Comparison of ENCODE assay signal across 21 cellular contexts in the genomic region with DNA sequence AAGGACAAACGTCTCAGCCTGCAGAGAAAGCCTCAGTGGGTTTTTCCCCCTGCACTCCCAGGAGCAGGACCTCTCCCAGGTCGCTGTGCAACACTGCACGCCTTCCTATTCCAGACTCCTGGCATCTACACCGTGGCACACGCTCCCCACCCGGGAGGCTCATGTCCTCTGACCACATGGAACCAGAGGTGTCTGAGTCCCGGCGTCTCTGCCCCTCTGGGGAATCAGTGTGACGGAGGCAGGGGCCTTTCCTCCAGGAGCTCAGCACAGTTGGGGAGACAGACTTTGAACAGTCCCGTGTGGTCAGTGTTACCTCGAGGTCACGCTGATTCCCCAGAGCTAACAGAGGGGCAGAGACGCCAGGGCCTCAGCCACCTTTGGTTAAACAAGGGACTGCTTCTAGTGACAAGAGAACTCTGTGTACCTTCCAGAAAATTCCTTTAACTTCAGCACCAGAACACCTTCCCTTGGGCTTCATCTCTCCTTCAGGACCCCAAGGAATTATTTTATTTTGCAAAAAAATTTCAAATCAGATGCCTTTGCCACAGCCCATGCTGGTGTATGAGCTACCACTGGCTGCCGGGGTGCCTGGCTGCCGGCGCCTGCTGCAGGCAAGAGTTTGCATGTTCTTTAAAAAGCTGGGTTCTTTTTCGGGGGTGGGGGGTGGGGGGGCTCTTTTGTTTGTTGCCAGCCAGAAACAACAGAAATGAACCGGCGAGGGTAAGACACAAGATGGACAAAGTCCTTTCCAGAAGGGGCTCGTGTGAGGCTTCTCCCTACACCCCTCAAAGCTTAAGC. TPM values are rescaled to one million over a fixed set of nuclear protein-coding genes. Genes with fewer than 3 reads are reported as not detected.
DNase-seq lines count a peak whose midpoint lies in the region; ATAC-seq, FAIRE-seq and TF ChIP-seq lines count a peak whose summit lies in the region.
"Had no signal": no experiment of that assay in that cellular context is flagged by ENCODE, and none has a peak within 500 bp of the region (broad histone marks: within the 10 kb centered on the region; RNA-seq: fewer than 3 reads in every experiment).

No MANE protein-coding gene starts in this region.

- in situ Hi-C loops in GM13976 (cut with MboI; ENCODE audit: low sequenced_read_pairs, unreplicated experiment) = no loop called here

- CTCF ChIA-PET in RWPE1 (lab: Yijun Ruan, JAX) = interaction anchor here (0.6 to 0.9 kb wide), 2 partner anchors 10 to 739 kb away, joined by 4 read pairs; no protein-coding TSS in a partner anchor

- POLR2A ChIA-PET in RWPE1 (lab: Yijun Ruan, JAX; ENCODE audit: low non-redundant PET) = no interaction called here

- H3K27ac ChIP-seq in RWPE1 (peak overlapping the region; percentile 12; the same call in 1 of the 2 replicates), prostate gland (peak overlapping the region; percentile 45 to 66), vagina (no peak overlapping the region)
- H3K27ac ChIP-seq: epithelial cell of prostate, skin epidermis had no signal

- no peak for FAIRE-seq in urothelium cell line (lab: Jason Lieb, UNC)
- FAIRE-seq: colon had no signal

- no peaks in the 10 kb centered on the region for H3K36me3 ChIP-seq in prostate gland
- peaks cover 0 to 19% of the 10 kb centered on the region in 2 donors for H3K36me3 ChIP-seq in vagina

- ATAC-seq in left colon = no peak
- ATAC-seq in GM18909 (IDR thresholded peaks at IDR 0.05; ENCODE audit: poor library complexity, unreplicated experiment) = no peak

- 65% methylated on average over 20 of the region's 20 CpGs for WGBS in prostate gland

- no peak for TF ChIP-seq POLR2A in prostate gland (IDR thresholded peaks at IDR 0.05)
- TF ChIP-seq POLR2A in vagina (IDR thresholded peaks at IDR 0.05) = no peak

- H3K4me3 ChIP-seq in prostate gland (peak overlapping the region; percentile 15 to 18), vagina (no peak overlapping the region)
- H3K4me3 ChIP-seq: skin epidermis had no signal

- H3K9me3 ChIP-seq in prostate gland = no peaks in the 10 kb centered on the region
- no peaks in the 10 kb centered on the region for H3K9me3 ChIP-seq in vagina
- H3K9me3 ChIP-seq: SK-N-SH had no signal

- intact Hi-C loops in left colon (cut with DNase I, micrococcal nuclease) (no loop called here), prostate gland (cut with DNase I) (no loop called here), vagina (cut with DNase I) (no loop called here)

- TF ChIP-seq CTCF in GM13976 (IDR thresholded peaks at IDR 0.05; ENCODE audit: borderline replicate concordance, control extremely low read depth, extremely low read depth, insufficient read depth, missing control alignments) (no peak), RWPE1 (conservative IDR thresholded peaks at IDR 0.05; ENCODE audit: low read depth) (no peak), prostate gland (IDR thresholded peaks at IDR 0.05) (no peak), vagina (IDR thresholded peaks at IDR 0.05) (no peak)

- DNase-seq in GM13976 (ENCODE audit: low spot score) (peak; percentile 7), RWPE1 (ENCODE audit: low spot score) (no peak), left colon (peak; percentile 23 to 24), prostate gland (ENCODE audit: low spot score) (no peak), urothelium cell line (ENCODE audit: low spot score) (no peak), vagina (ENCODE audit: extremely low spot score in 2 of 2) (no peak)
- DNase-seq: activated CD4-positive, alpha-beta T cell treated with anti-CD3 and anti-CD28 coated beads for 1 hour; activated naive CD4-positive, alpha-beta T cell; Calu3; foreskin melanocyte; HFFc6; NCI-H748 treated with DMSO at 0.1 percent for 48 hours; occipital lobe; SK-N-SH; stimulated activated CD4-positive, alpha-beta T cell treated with anti-CD3 and anti-CD28 coated beads, Interleukin-4, amount 100 ng/mL, for 1 hour; substantia nigra; T1000 had no signal

- H3K27me3 ChIP-seq in prostate gland (replicated peaks; ENCODE audit: insufficient read depth) (no peaks in the 10 kb centered on the region), vagina (no peaks in the 10 kb centered on the region)

- H3K4me1 ChIP-seq in prostate gland (replicated peaks) = peaks cover 19% of the 10 kb centered on the region
- peaks cover 48% of the 10 kb centered on the region for H3K4me1 ChIP-seq in vagina

RNA-seq across cellular contexts. Expression of a gene that starts 6.6 kb away (rescaled TPM):
- total RNA-seq in left colon (100 to 1,000 TPM; 302 to 322 TPM), prostate gland (100 to 1,000 TPM in 1 of 2 donors, 10 to 100 TPM in 1; 89.7 to 201 TPM), vagina (23.1 TPM)

RNA-seq across cellular contexts. Expression of a gene that starts 21.0 kb away (rescaled TPM):
- total RNA-seq in left colon (10 to 100 TPM; 14.6 to 16.7 TPM), prostate gland (10 to 100 TPM; 16.3 to 57.9 TPM), vagina (30.7 TPM)

RNA-seq across cellular contexts. Expression of a gene that starts 23.3 kb away (rescaled TPM):
- total RNA-seq in left colon (100 to 1,000 TPM; 687 to 857 TPM), prostate gland (100 to 1,000 TPM; 570 to 890 TPM), vagina (488 TPM)

Comparison
In these comparisons a context has a peak if more than half of its experiments do, and no peak if none do; other contexts are left out.
1. DNase-seq: peak in GM13976 (single experiment) and left colon (2 of 2); none in RWPE1 (single experiment), prostate gland (single experiment), urothelium cell line (single experiment) and vagina (0 of 2).
2. H3K4me3 ChIP-seq: peak in prostate gland (2 of 2); none in vagina (0 of 2).